In genomic region chr1:89609781-89610456, GRCh38 we compare ENCODE assay signal across 12 cellular contexts. TPM values are rescaled to one million over a fixed set of nuclear protein-coding genes. Genes with fewer than 3 reads are reported as not detected.
A peak's percentile ranks its signal among the peaks of the same experiment; 100 is the strongest.
DNase-seq lines count a peak whose midpoint lies in the region; ATAC-seq and TF ChIP-seq lines count a peak whose summit lies in the region.
"Had no signal": no experiment of that assay in that cellular context is flagged by ENCODE, and none has a peak within 500 bp of the region (broad histone marks: within the 10 kb centered on the region; RNA-seq: fewer than 3 reads in every experiment).

No MANE protein-coding gene starts in this region.

- CTCF ChIA-PET in HEK293 (lab: Yijun Ruan, JAX), result interaction anchor here (0.7 to 0.8 kb wide), 3 partner anchors 126 to 243 kb away, joined by 3 to 4 read pairs (median 3); no protein-coding TSS in a partner anchor

- H3K36me3 ChIP-seq in HEK293 (ENCODE audit: control insufficient read depth in 2 of 2, insufficient read depth in 1 of 2, low read length in 2 of 2), result no peaks in the 10 kb centered on the region
- no peaks in the 10 kb centered on the region for H3K36me3 ChIP-seq in H7 (replicated peaks; ENCODE audit: control insufficient read depth, insufficient read depth, low read length)
- H3K36me3 ChIP-seq: SJCRH30 had no signal

- intact Hi-C loops in dorsolateral prefrontal cortex (cut with DNase I), result loop anchor here in 1 of 2 donors (10.0 kb wide), 1 partner anchor 155 kb away; no protein-coding TSS in a partner anchor

- H3K27ac ChIP-seq in HEK293 (ENCODE audit: extremely low read depth, low read depth, low read length), result no peak overlapping the region
- H3K27ac ChIP-seq in dorsolateral prefrontal cortex, result peak overlapping the region in 48 of 59 donors; percentile 7 to 82 (median 64)
- H3K27ac ChIP-seq: SJCRH30 had no signal

- H3K27me3 ChIP-seq in dorsolateral prefrontal cortex (no peaks in the 10 kb centered on the region), H7 (ENCODE audit: control insufficient read depth, insufficient read depth, low read length) (no peaks in the 10 kb centered on the region)
- H3K27me3 ChIP-seq: SJCRH30 had no signal

- no peaks in the 10 kb centered on the region for H3K9me3 ChIP-seq in HEK293 (ENCODE audit: control insufficient read depth, insufficient read depth, low read depth, low read length)
- H3K9me3 ChIP-seq: SJCRH30 had no signal

- no peak overlapping the region for H3K4me3 ChIP-seq in HEK293 (ENCODE audit: low read depth, low read length)
- no peak overlapping the region for H3K4me3 ChIP-seq in dorsolateral prefrontal cortex
- H3K4me3 ChIP-seq in H7 (ENCODE audit: insufficient read depth, low read depth, low read length), result no peak overlapping the region
- H3K4me3 ChIP-seq: SJCRH30 had no signal

- DNase-seq in activated CD8-positive, alpha-beta memory T cell treated with anti-CD3 and anti-CD28 coated beads for 24 hours, result peak; percentile 79
- DNase-seq in dorsolateral prefrontal cortex (peak in 7 of 10 donors; percentile 40 to 67 (median 59)), NCI-H446 (lab: John Stamatoyannopoulos, UW) (no peak), H7 (no peak)
- DNase-seq in stimulated activated CD4-positive, alpha-beta T cell treated with anti-CD3 and anti-CD28 coated beads, Interleukin-1b, Interleukin-23, amount 100 ng/mL, for 48 hours, result peak; percentile 68
- DNase-seq: cortex of kidney, MV-4-11, NCI-H526, SJCRH30 had no signal

- no peaks in the 10 kb centered on the region for H3K4me1 ChIP-seq in HEK293 (ENCODE audit: control insufficient read depth, insufficient read depth, low read length)

- POLR2A ChIA-PET in HEK293 (lab: Yijun Ruan, JAX), result interaction anchor here (1.4 kb wide), 1 partner anchor 14 kb away, joined by 3 read pairs; no protein-coding TSS in a partner anchor

- no peak for ATAC-seq in HG03095 (IDR thresholded peaks at IDR 0.05; ENCODE audit: unreplicated experiment)
- no peak for ATAC-seq in GM19035 (IDR thresholded peaks at IDR 0.05; ENCODE audit: unreplicated experiment)

- no peak for TF ChIP-seq CTCF in HEK293 (tag by site-specific recombination; IDR thresholded peaks at IDR 0.05)
- peak in 2 of 56 donors; percentile 8 to 10 for TF ChIP-seq CTCF in dorsolateral prefrontal cortex (IDR thresholded peaks at IDR 0.05 in 54 of 56, conservative IDR thresholded peaks at IDR 0.05 in 2 of 56; ENCODE audit: low read depth in 1 of 56, partially characterized antibody in 56 of 56)

TF ChIP-seq in HEK293, 187 proteins besides CTCF, POLR2A, EP300 and RAD21:
- TF ChIP-seq HIC1 (tag by site-specific recombination; IDR thresholded peaks at IDR 0.05), result no peak
- peak; percentile 59 for TF ChIP-seq ZIC2 (tag by site-specific recombination; IDR thresholded peaks at IDR 0.05)

RNA-seq across cellular contexts. Expression of gene LRRC8C, which starts 23.0 kb away (rescaled TPM):
- total RNA-seq in dorsolateral prefrontal cortex, result 10 to 100 TPM; 10.3 to 21.7 (median 16.1) TPM
- 1.2 and 1.3 TPM in 2 replicates for total RNA-seq in H7 (2014; rRNA removed; shearing (Covaris generic))

Comparison
In these comparisons a context has a peak if more than half of its experiments do, and no peak if none do; other contexts are left out.
1. DNase-seq: peak in activated CD8-positive, alpha-beta memory T cell treated with anti-CD3 and anti-CD28 coated beads for 24 hours (single experiment), dorsolateral prefrontal cortex (7 of 10) and stimulated activated CD4-positive, alpha-beta T cell treated with anti-CD3 and anti-CD28 coated beads, Interleukin-1b, Interleukin-23, amount 100 ng/mL, for 48 hours (single experiment); none in NCI-H446 (0 of 2) and H7 (single experiment).